ENCODE assay signal across 1 cellular context in genomic region chr10:51699475-51700227, GRCh38.
A peak's percentile ranks its signal among the peaks of the same experiment; 100 is the strongest.
TF ChIP-seq lines count a peak whose summit lies in the region.

CSTF2T (minus strand) TSS chr10:51699595; CDS start chr10:51699549, 46 bp downstream.

TF ChIP-seq in GM12878, 131 proteins besides CTCF, POLR2A, EP300 and RAD21 (continued from another document and continues in another):
- TF ChIP-seq REST (IDR thresholded peaks at IDR 0.05; ENCODE audit: low read depth, low read length) = no peak
- no peak for TF ChIP-seq RBBP5 (conservative IDR thresholded peaks at IDR 0.05)
- 0 out of 2 replicates have a peak, but pooled peaks have one; percentile 34 for TF ChIP-seq ASH2L (IDR thresholded peaks at IDR 0.05; ENCODE audit: borderline replicate concordance, low read depth)
- TF ChIP-seq STAT1 (conservative IDR thresholded peaks at IDR 0.05) = peak; percentile 93
- no peak for TF ChIP-seq SPI1 (IDR thresholded peaks at IDR 0.05; ENCODE audit: borderline replicate concordance, insufficient read depth, low read depth, low read length)
- peak; percentile 89 for TF ChIP-seq HCFC1 (IDR thresholded peaks at IDR 0.05; ENCODE audit: low read length)
- TF ChIP-seq POLR2AphosphoS2 (IDR thresholded peaks at IDR 0.05; ENCODE audit: low read depth, low read length) = peak; percentile 76
- no peak for TF ChIP-seq CEBPZ (IDR thresholded peaks at IDR 0.05; ENCODE audit: low read depth, low read length)
- TF ChIP-seq GATAD2B (conservative IDR thresholded peaks at IDR 0.05; ENCODE audit: low read depth) = 0 out of 2 replicates have a peak, but pooled peaks have one; percentile 19
- no peak; the same call in 1 of the 2 replicates for TF ChIP-seq TBL1XR1 (IDR thresholded peaks at IDR 0.05; ENCODE audit: low read depth, low read length)
- peak; percentile 11 to 19; a peak in 1 of 4 replicates for TF ChIP-seq BHLHE40 (IDR thresholded peaks at IDR 0.05; ENCODE audit: borderline replicate concordance in 1 of 2, low read depth in 2 of 2, low read length in 1 of 2)
- no peak for TF ChIP-seq CHD4 (IDR thresholded peaks at IDR 0.05)
- TF ChIP-seq SIN3A (IDR thresholded peaks at IDR 0.05; ENCODE audit: low read depth, low read length) = peak; percentile 84
- no peak for TF ChIP-seq CEBPB (IDR thresholded peaks at IDR 0.05; ENCODE audit: borderline replicate concordance in 1 of 2, low read depth in 2 of 2, low read length in 2 of 2)
- TF ChIP-seq JUNB (IDR thresholded peaks at IDR 0.05) = peak; percentile 89
- no peak for TF ChIP-seq EZH2 (IDR thresholded peaks at IDR 0.05; ENCODE audit: borderline replicate concordance, control insufficient read depth, low read depth, low read length)
- peak; percentile 99 for TF ChIP-seq YY1 (IDR thresholded peaks at IDR 0.05; ENCODE audit: low read depth, low read length)
- TF ChIP-seq FOS (IDR thresholded peaks at IDR 0.05; ENCODE audit: borderline replicate concordance, extremely low read depth, insufficient read length) = no peak
- TF ChIP-seq FOXK2 (IDR thresholded peaks at IDR 0.05) = no peak
- peak; percentile 85; the same call in 1 of the 2 replicates for TF ChIP-seq MXI1 (IDR thresholded peaks at IDR 0.05; ENCODE audit: low read depth, low read length)
- peak; percentile 79 for TF ChIP-seq PKNOX1 (IDR thresholded peaks at IDR 0.05)
- no peak for TF ChIP-seq BACH1 (IDR thresholded peaks at IDR 0.05; ENCODE audit: borderline replicate concordance)
- no peak for TF ChIP-seq HDGF (IDR thresholded peaks at IDR 0.05)
- peak; percentile 79 for TF ChIP-seq KLF5 (IDR thresholded peaks at IDR 0.05; ENCODE audit: partially characterized antibody)
- TF ChIP-seq CREB1 (IDR thresholded peaks at IDR 0.05; ENCODE audit: low read depth) = peak; percentile 96
- TF ChIP-seq EED (IDR thresholded peaks at IDR 0.05; ENCODE audit: low read depth) = peak; percentile 56
- TF ChIP-seq PAX8 (IDR thresholded peaks at IDR 0.05) = no peak
- TF ChIP-seq PAX5 (IDR thresholded peaks at IDR 0.05; ENCODE audit: borderline replicate concordance, low read depth, low read length) = peak; percentile 70; the same call in 1 of the 2 replicates
- TF ChIP-seq MAX (IDR thresholded peaks at IDR 0.05; ENCODE audit: low read depth, low read length) = peak; percentile 47; the same call in 1 of the 2 replicates
- peak; percentile 97 for TF ChIP-seq CREM (IDR thresholded peaks at IDR 0.05; ENCODE audit: low read depth)
- TF ChIP-seq ZBTB11 (CRISPR knock-in tag; IDR thresholded peaks at IDR 0.05) = peak; percentile 95
- peak; percentile 52 for TF ChIP-seq E4F1 (IDR thresholded peaks at IDR 0.05; ENCODE audit: borderline replicate concordance, partially characterized antibody)
- peak; percentile 77 for TF ChIP-seq ELK1 (IDR thresholded peaks at IDR 0.05; ENCODE audit: low read depth, low read length)
- peak; percentile 70 for TF ChIP-seq ATF2 (IDR thresholded peaks at IDR 0.05; ENCODE audit: low read length)
- TF ChIP-seq SP1 (IDR thresholded peaks at IDR 0.05; ENCODE audit: low read depth, low read length) = peak; percentile 63
- TF ChIP-seq SMAD5 (IDR thresholded peaks at IDR 0.05; ENCODE audit: low read depth) = peak; percentile 54; the same call in 1 of the 2 replicates
- peak; percentile 76; the same call in 1 of the 2 replicates for TF ChIP-seq DPF2 (IDR thresholded peaks at IDR 0.05)
- peak; percentile 72 for TF ChIP-seq NKRF (conservative IDR thresholded peaks at IDR 0.05)
- no peak for TF ChIP-seq BRCA1 (IDR thresholded peaks at IDR 0.05; ENCODE audit: low read depth, low read length)
- TF ChIP-seq SMC3 (IDR thresholded peaks at IDR 0.05; ENCODE audit: borderline replicate concordance, low read length) = no peak
- TF ChIP-seq ZBED1 (IDR thresholded peaks at IDR 0.05; ENCODE audit: borderline replicate concordance) = no peak; the same call in 1 of the 2 replicates
- no peak for TF ChIP-seq NRF1 (conservative IDR thresholded peaks at IDR 0.05; ENCODE audit: low read depth, low read length)
- no peak for TF ChIP-seq SUPT20H (IDR thresholded peaks at IDR 0.05; ENCODE audit: borderline replicate concordance, control insufficient read depth, low read depth, low read length)
- peak; percentile 53; the same call in 1 of the 2 replicates for TF ChIP-seq FOXM1 (IDR thresholded peaks at IDR 0.05; ENCODE audit: low read depth, low read length)
- TF ChIP-seq MYB (IDR thresholded peaks at IDR 0.05; ENCODE audit: borderline replicate concordance, low read depth, low read length) = 0 out of 2 replicates have a peak, but pooled peaks have one; percentile 15
